ENCODE assay signal across 8 cellular contexts in genomic region chr1:158121604-158122254, GRCh38. TPM values are rescaled to one million over a fixed set of nuclear protein-coding genes. Genes with fewer than 3 reads are reported as not detected.
DNase-seq lines count a peak whose midpoint lies in the region; ATAC-seq, FAIRE-seq and TF ChIP-seq lines count a peak whose summit lies in the region.

No MANE protein-coding gene starts in this region.

- H3K9me3 Mint-ChIP-seq in WTC11 = no peaks in the 10 kb centered on the region

- no peak overlapping the region for H3K4me3 Mint-ChIP-seq in WTC11

- DNase-seq in activated T-cell treated with anti-CD3 and anti-CD28 coated beads, Interleukin-2, amount 50 U/mL, for 48 hours = peak; percentile 30 to 38
- no peak for DNase-seq in activated T-cell treated with anti-CD3 and anti-CD28 coated beads, Interleukin-2, amount 50 U/mL, for 1 hour
- DNase-seq in MG63 = peak; percentile 24
- peak; percentile 75 for DNase-seq in WTC11 (ENCODE audit: low spot score)
- peak; percentile 38 for DNase-seq in iris pigment epithelial cell (ENCODE audit: low read depth)
- no peak for DNase-seq in tibial artery
- no peak for DNase-seq in effector memory CD4-positive, alpha-beta T cell
- no peak for DNase-seq in H54 (ENCODE audit: insufficient read length, low spot score)

- H3K36me3 ChIP-seq in MG63 (no peaks in the 10 kb centered on the region), tibial artery (no peaks in the 10 kb centered on the region)
- no peaks in the 10 kb centered on the region for H3K36me3 ChIP-seq in effector memory CD4-positive, alpha-beta T cell (ENCODE audit: control insufficient read depth, insufficient read depth, low read length)

- peaks cover 0 to 13% (median 11%) of the 10 kb centered on the region in 4 donors for H3K4me1 ChIP-seq in tibial artery
- H3K4me1 ChIP-seq in effector memory CD4-positive, alpha-beta T cell (ENCODE audit: control insufficient read depth, insufficient read depth, low read length, poor library complexity, severe bottlenecking) = peaks cover 9% of the 10 kb centered on the region

- H3K27ac ChIP-seq in tibial artery = no peak overlapping the region
- H3K27ac ChIP-seq in effector memory CD4-positive, alpha-beta T cell (ENCODE audit: insufficient read depth, low read length, poor library complexity, severe bottlenecking) = no peak overlapping the region

- TF ChIP-seq POLR2A in H54 (IDR thresholded peaks at IDR 0.05; ENCODE audit: low read depth, low read length) = no peak

- CTCF ChIA-PET in WTC11 (lab: Charles Lee) = interaction anchor here (0.6 to 13.6 kb wide), 54 partner anchors 9 to 1092 kb away, joined by 3 to 820 read pairs (median 6); partner anchors contain the start of genes CD1D and KIRREL1

- H3K4me3 ChIP-seq in MG63 (no peak overlapping the region), tibial artery (no peak overlapping the region)
- H3K4me3 ChIP-seq in effector memory CD4-positive, alpha-beta T cell (ENCODE audit: insufficient read depth, low read depth, low read length, poor library complexity, severe bottlenecking) = no peak overlapping the region

- H3K9me3 ChIP-seq in MG63 (no peaks in the 10 kb centered on the region), tibial artery (no peaks in the 10 kb centered on the region)
- H3K9me3 ChIP-seq in effector memory CD4-positive, alpha-beta T cell (ENCODE audit: control insufficient read depth, low read length) = no peaks in the 10 kb centered on the region

- TF ChIP-seq CTCF in WTC11 (IDR thresholded peaks at IDR 0.05) (peak; percentile 81), tibial artery (IDR thresholded peaks at IDR 0.05) (peak; percentile 27 to 44)

- POLR2A ChIA-PET in WTC11 (lab: Charles Lee) = no interaction called here

- intact Hi-C loops in tibial artery (cut with DNase I; ENCODE audit: low total_unique reads) = no loop called here

- no peak overlapping the region for H3K27ac Mint-ChIP-seq in WTC11

- ATAC-seq in WTC11 = peak; percentile 50

- H3K27me3 Mint-ChIP-seq in WTC11 (ENCODE audit: low read depth) = no peaks in the 10 kb centered on the region; the same call in none of the 2 replicates

- H3K27me3 ChIP-seq in MG63 = peaks cover 16% of the 10 kb centered on the region
- H3K27me3 ChIP-seq in tibial artery = peaks cover 0 to 5% of the 10 kb centered on the region in 2 donors
- no peaks in the 10 kb centered on the region for H3K27me3 ChIP-seq in effector memory CD4-positive, alpha-beta T cell (replicated peaks; ENCODE audit: control insufficient read depth, insufficient read depth, low read length, poor library complexity, severe bottlenecking)

- H3K4me1 Mint-ChIP-seq in WTC11 = peaks cover 63% of the 10 kb centered on the region

- FAIRE-seq in H54 (lab: Jason Lieb, UNC) = no peak

- H3K36me3 Mint-ChIP-seq in WTC11 = no peaks in the 10 kb centered on the region

TF ChIP-seq in WTC11, 78 proteins besides CTCF, POLR2A, EP300 and RAD21:
- no peak for TF ChIP-seq NFATC4 (CRISPR knock-in tag; IDR thresholded peaks at IDR 0.05)
- TF ChIP-seq CBFB (CRISPR knock-in tag; IDR thresholded peaks at IDR 0.05; ENCODE audit: low read depth) = no peak
- no peak for TF ChIP-seq FOXP1 (CRISPR knock-in tag; IDR thresholded peaks at IDR 0.05; ENCODE audit: borderline replicate concordance)
- no peak for TF ChIP-seq PRRX2 (CRISPR knock-in tag; IDR thresholded peaks at IDR 0.05)
- TF ChIP-seq TCF7 (CRISPR knock-in tag; IDR thresholded peaks at IDR 0.05; ENCODE audit: low read depth) = no peak
- no peak for TF ChIP-seq ZNF532 (CRISPR knock-in tag; IDR thresholded peaks at IDR 0.05; ENCODE audit: borderline replicate concordance)
- TF ChIP-seq ZMAT4 (CRISPR knock-in tag; IDR thresholded peaks at IDR 0.05) = no peak
- no peak for TF ChIP-seq IRF2 (CRISPR knock-in tag; IDR thresholded peaks at IDR 0.05; ENCODE audit: borderline replicate concordance, low read depth)

RNA-seq across cellular contexts. Expression of gene CD1D, which starts 59.0 kb away (rescaled TPM):
- not detected in 2 replicates for total RNA-seq in MG63 (2014; rRNA removed; shearing (Covaris generic); ENCODE audit: low replicate concordance)
- total RNA-seq in WTC11 (2021) = 3.8 to 4.7 TPM (median 3.9 TPM) in 3 replicates

Comparison
In these comparisons a context has a peak if more than half of its experiments do, and no peak if none do; other contexts are left out.
1. DNase-seq: peak in activated T-cell treated with anti-CD3 and anti-CD28 coated beads, Interleukin-2, amount 50 U/mL, for 48 hours (2 of 2), MG63 (single experiment), WTC11 (single experiment) and iris pigment epithelial cell (single experiment); none in activated T-cell treated with anti-CD3 and anti-CD28 coated beads, Interleukin-2, amount 50 U/mL, for 1 hour (single experiment), tibial artery (0 of 2), effector memory CD4-positive, alpha-beta T cell (0 of 3) and H54 (single experiment).